Comparison of ENCODE assay signal across 1 cellular context in the genomic region with DNA sequence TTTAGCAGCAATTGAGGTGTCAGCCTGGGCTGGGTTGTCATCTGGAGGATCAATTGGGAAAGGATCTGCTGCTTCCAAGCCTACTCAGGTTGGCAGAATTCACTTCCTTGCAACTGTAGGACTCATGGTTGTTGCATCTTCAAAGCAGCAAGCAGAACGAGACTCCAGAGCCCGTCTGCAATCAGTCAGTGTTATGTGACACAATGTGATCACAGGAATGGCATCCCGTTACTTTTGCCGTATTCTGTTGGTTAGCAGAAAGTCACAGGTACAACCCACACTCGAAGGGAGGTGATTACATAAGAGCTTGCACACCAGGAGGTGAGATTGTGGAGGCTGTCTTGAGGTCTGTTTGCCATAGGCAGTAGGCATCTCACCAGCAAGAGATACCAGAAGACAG.
TF ChIP-seq lines count a peak whose summit lies in the region.

No MANE protein-coding gene starts in this region.

TF ChIP-seq in GM23338, 12 proteins besides CTCF, POLR2A, EP300 and RAD21 (continued from another document):
- TF ChIP-seq, protein P1, sequence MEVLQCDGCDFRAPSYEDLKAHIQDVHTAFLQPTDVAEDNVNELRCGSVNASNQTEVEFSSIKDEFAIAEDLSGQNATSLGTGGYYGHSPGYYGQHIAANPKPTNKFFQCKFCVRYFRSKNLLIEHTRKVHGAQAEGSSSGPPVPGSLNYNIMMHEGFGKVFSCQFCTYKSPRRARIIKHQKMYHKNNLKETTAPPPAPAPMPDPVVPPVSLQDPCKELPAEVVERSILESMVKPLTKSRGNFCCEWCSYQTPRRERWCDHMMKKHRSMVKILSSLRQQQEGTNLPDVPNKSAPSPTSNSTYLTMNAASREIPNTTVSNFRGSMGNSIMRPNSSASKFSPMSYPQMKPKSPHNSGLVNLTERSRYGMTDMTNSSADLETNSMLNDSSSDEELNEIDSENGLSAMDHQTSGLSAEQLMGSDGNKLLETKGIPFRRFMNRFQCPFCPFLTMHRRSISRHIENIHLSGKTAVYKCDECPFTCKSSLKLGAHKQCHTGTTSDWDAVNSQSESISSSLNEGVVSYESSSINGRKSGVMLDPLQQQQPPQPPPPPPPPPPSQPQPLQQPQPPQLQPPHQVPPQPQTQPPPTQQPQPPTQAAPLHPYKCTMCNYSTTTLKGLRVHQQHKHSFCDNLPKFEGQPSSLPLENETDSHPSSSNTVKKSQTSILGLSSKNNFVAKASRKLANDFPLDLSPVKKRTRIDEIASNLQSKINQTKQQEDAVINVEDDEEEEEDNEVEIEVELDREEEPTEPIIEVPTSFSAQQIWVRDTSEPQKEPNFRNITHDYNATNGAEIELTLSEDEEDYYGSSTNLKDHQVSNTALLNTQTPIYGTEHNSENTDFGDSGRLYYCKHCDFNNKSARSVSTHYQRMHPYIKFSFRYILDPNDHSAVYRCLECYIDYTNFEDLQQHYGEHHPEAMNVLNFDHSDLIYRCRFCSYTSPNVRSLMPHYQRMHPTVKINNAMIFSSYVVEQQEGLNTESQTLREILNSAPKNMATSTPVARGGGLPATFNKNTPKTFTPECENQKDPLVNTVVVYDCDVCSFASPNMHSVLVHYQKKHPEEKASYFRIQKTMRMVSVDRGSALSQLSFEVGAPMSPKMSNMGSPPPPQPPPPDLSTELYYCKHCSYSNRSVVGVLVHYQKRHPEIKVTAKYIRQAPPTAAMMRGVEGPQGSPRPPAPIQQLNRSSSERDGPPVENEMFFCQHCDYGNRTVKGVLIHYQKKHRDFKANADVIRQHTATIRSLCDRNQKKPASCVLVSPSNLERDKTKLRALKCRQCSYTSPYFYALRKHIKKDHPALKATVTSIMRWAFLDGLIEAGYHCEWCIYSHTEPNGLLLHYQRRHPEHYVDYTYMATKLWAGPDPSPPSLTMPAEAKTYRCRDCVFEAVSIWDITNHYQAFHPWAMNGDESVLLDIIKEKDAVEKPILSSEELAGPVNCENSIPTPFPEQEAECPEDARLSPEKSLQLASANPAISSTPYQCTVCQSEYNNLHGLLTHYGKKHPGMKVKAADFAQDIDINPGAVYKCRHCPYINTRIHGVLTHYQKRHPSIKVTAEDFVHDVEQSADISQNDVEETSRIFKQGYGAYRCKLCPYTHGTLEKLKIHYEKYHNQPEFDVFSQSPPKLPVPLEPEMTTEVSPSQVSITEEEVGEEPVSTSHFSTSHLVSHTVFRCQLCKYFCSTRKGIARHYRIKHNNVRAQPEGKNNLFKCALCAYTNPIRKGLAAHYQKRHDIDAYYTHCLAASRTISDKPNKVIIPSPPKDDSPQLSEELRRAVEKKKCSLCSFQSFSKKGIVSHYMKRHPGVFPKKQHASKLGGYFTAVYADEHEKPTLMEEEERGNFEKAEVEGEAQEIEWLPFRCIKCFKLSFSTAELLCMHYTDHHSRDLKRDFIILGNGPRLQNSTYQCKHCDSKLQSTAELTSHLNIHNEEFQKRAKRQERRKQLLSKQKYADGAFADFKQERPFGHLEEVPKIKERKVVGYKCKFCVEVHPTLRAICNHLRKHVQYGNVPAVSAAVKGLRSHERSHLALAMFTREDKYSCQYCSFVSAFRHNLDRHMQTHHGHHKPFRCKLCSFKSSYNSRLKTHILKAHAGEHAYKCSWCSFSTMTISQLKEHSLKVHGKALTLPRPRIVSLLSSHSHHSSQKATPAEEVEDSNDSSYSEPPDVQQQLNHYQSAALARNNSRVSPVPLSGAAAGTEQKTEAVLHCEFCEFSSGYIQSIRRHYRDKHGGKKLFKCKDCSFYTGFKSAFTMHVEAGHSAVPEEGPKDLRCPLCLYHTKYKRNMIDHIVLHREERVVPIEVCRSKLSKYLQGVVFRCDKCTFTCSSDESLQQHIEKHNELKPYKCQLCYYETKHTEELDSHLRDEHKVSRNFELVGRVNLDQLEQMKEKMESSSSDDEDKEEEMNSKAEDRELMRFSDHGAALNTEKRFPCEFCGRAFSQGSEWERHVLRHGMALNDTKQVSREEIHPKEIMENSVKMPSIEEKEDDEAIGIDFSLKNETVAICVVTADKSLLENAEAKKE (CRISPR knock-in tag; IDR thresholded peaks at IDR 0.05): no peak
- no peak for TF ChIP-seq JUNB (IDR thresholded peaks at IDR 0.05; ENCODE audit: unreplicated experiment)
- TF ChIP-seq ZNF331 (CRISPR knock-in tag; IDR thresholded peaks at IDR 0.05; ENCODE audit: low read depth): no peak
- TF ChIP-seq, protein P2, sequence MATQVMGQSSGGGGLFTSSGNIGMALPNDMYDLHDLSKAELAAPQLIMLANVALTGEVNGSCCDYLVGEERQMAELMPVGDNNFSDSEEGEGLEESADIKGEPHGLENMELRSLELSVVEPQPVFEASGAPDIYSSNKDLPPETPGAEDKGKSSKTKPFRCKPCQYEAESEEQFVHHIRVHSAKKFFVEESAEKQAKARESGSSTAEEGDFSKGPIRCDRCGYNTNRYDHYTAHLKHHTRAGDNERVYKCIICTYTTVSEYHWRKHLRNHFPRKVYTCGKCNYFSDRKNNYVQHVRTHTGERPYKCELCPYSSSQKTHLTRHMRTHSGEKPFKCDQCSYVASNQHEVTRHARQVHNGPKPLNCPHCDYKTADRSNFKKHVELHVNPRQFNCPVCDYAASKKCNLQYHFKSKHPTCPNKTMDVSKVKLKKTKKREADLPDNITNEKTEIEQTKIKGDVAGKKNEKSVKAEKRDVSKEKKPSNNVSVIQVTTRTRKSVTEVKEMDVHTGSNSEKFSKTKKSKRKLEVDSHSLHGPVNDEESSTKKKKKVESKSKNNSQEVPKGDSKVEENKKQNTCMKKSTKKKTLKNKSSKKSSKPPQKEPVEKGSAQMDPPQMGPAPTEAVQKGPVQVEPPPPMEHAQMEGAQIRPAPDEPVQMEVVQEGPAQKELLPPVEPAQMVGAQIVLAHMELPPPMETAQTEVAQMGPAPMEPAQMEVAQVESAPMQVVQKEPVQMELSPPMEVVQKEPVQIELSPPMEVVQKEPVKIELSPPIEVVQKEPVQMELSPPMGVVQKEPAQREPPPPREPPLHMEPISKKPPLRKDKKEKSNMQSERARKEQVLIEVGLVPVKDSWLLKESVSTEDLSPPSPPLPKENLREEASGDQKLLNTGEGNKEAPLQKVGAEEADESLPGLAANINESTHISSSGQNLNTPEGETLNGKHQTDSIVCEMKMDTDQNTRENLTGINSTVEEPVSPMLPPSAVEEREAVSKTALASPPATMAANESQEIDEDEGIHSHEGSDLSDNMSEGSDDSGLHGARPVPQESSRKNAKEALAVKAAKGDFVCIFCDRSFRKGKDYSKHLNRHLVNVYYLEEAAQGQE (IDR thresholded peaks at IDR 0.05; ENCODE audit: unreplicated experiment): no peak
- TF ChIP-seq EZH2 (IDR thresholded peaks at IDR 0.05; ENCODE audit: low read depth, unreplicated experiment): no peak
